ENCODE assay signal across 17 cellular contexts in genomic region chr20:16368645-16369292, GRCh38.
DNase-seq lines count a peak whose midpoint lies in the region; ATAC-seq, FAIRE-seq and TF ChIP-seq lines count a peak whose summit lies in the region.
"Had no signal": no experiment of that assay in that cellular context is flagged by ENCODE, and none has a peak within 500 bp of the region (broad histone marks: within the 10 kb centered on the region; RNA-seq: fewer than 3 reads in every experiment).

No MANE protein-coding gene starts in this region.

- no peaks in the 10 kb centered on the region for H3K27me3 ChIP-seq in bronchial epithelial cell (ENCODE audit: control insufficient read depth, insufficient read depth, low read length)
- H3K27me3 ChIP-seq in thoracic aorta (replicated peaks; ENCODE audit: insufficient read depth): no peaks in the 10 kb centered on the region

- TF ChIP-seq CTCF in bronchial epithelial cell (IDR thresholded peaks at IDR 0.05; ENCODE audit: insufficient read depth, low read length, severe bottlenecking): no peak
- TF ChIP-seq CTCF in thoracic aorta (IDR thresholded peaks at IDR 0.05): peak; percentile 23

- H3K4me1 ChIP-seq in thoracic aorta (ENCODE audit: control insufficient read depth in 1 of 2, low read depth in 2 of 2): peaks cover 0 to 11% of the 10 kb centered on the region in 2 donors

- no peaks in the 10 kb centered on the region for H3K9me3 ChIP-seq in thoracic aorta
- H3K9me3 ChIP-seq: left ventricle myocardium inferior had no signal

- DNase-seq in HT-29 (ENCODE audit: low spot score): peak; percentile 4
- DNase-seq in bronchial epithelial cell (ENCODE audit: low read depth): peak; percentile 12
- peak; percentile 26 for DNase-seq in iPS-NIHi7 (ENCODE audit: extremely low spot score)
- no peak for DNase-seq in thoracic aorta (ENCODE audit: low spot score)
- DNase-seq in activated CD4-positive, CD25-positive, alpha-beta regulatory T cell (lab: John Stamatoyannopoulos, UW): no peak
- DNase-seq in NCI-H1436 (lab: John Stamatoyannopoulos, UW): no peak
- no peak for DNase-seq in COLO668 (lab: John Stamatoyannopoulos, UW; ENCODE audit: unreplicated experiment)
- DNase-seq: activated CD8-positive, alpha-beta memory T cell treated with anti-CD3 and anti-CD28 coated beads for 24 hours; activated naive CD4-positive, alpha-beta T cell treated with Interleukin-2 at 50 U/mL for 16 hours; CD8-positive, alpha-beta memory T cell; foreskin melanocyte; Kasumi-1; left ventricle myocardium inferior; NCI-H2029 treated with DMSO at 0.1 percent for 48 hours; SIG-M5 had no signal

- peaks cover 17% of the 10 kb centered on the region for H3K36me3 ChIP-seq in bronchial epithelial cell (ENCODE audit: control insufficient read depth, insufficient read depth, low read length)
- H3K36me3 ChIP-seq in thoracic aorta: no peaks in the 10 kb centered on the region

- H3K4me3 ChIP-seq in bronchial epithelial cell (ENCODE audit: low read depth, low read length): no peak overlapping the region
- H3K4me3 ChIP-seq in thoracic aorta: peak overlapping the region; percentile 17
- H3K4me3 ChIP-seq: left ventricle myocardium inferior, smooth muscle cell had no signal

- peak; percentile 81 for FAIRE-seq in bronchial epithelial cell (lab: Jason Lieb, UNC)
- FAIRE-seq: TTC549 had no signal

- peak; percentile 81 for ATAC-seq in thoracic aorta (ENCODE audit: insufficient number of reproducible peaks, low FRiP score, low read depth)

- H3K27ac ChIP-seq in thoracic aorta: peak overlapping the region in 1 of 2 donors; percentile 31
- H3K27ac ChIP-seq: left ventricle myocardium inferior had no signal

Comparison
In these comparisons a context has a peak if more than half of its experiments do, and no peak if none do; other contexts are left out.
1. DNase-seq: peak in HT-29 (single experiment), bronchial epithelial cell (single experiment) and iPS-NIHi7 (single experiment); none in thoracic aorta (single experiment), activated CD4-positive, CD25-positive, alpha-beta regulatory T cell (0 of 4), NCI-H1436 (single experiment) and COLO668 (single experiment).